ENCODE assay signal across 1 cellular context in the genomic region with DNA sequence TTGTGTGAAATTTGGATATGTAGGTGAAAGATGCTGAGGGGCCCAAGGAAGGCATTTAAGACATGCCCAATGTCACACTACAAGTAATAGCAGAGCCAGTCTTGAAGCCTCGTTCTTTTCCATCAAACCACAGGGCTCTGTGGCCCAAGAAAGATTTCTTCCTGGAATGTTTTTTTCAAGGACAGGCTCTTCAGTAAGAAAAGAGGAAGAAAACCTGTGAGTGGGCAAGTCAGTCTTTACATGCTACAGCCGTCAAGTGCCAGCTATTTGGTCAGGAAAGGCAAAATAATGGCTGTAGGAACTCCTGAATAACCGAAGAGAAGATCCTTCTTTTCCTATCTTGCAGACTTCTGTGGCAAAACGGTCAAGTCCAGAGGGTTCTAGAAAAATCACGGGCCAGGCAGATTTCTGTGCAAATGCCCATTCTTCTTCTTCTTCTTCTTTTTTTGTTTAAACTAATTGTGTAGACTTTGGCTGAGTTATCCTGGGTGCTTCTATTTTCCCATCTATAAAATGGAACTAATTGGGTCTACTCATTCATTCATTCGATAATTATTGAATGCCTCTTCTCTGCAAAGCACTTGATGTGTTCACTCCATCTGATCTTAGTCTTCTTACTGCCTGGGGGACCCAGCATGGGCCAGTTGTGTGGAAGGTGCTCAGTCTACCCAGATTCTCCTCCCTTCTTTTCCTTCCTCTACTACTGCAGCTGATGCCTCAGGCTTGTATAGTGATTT.
TF ChIP-seq lines count a peak whose summit lies in the region.

No MANE protein-coding gene starts in this region.

TF ChIP-seq in SK-N-SH, 30 proteins besides CTCF, POLR2A, EP300 and RAD21 (continued from another document):
- TF ChIP-seq, protein P1, sequence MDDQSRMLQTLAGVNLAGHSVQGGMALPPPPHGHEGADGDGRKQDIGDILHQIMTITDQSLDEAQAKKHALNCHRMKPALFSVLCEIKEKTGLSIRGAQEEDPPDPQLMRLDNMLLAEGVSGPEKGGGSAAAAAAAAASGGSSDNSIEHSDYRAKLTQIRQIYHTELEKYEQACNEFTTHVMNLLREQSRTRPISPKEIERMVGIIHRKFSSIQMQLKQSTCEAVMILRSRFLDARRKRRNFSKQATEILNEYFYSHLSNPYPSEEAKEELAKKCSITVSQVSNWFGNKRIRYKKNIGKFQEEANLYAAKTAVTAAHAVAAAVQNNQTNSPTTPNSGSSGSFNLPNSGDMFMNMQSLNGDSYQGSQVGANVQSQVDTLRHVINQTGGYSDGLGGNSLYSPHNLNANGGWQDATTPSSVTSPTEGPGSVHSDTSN (IDR thresholded peaks at IDR 0.05): no peak
- TF ChIP-seq, protein P2, sequence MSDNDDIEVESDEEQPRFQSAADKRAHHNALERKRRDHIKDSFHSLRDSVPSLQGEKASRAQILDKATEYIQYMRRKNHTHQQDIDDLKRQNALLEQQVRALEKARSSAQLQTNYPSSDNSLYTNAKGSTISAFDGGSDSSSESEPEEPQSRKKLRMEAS (IDR thresholded peaks at IDR 0.05; ENCODE audit: low read depth): no peak
- TF ChIP-seq, protein P3, sequence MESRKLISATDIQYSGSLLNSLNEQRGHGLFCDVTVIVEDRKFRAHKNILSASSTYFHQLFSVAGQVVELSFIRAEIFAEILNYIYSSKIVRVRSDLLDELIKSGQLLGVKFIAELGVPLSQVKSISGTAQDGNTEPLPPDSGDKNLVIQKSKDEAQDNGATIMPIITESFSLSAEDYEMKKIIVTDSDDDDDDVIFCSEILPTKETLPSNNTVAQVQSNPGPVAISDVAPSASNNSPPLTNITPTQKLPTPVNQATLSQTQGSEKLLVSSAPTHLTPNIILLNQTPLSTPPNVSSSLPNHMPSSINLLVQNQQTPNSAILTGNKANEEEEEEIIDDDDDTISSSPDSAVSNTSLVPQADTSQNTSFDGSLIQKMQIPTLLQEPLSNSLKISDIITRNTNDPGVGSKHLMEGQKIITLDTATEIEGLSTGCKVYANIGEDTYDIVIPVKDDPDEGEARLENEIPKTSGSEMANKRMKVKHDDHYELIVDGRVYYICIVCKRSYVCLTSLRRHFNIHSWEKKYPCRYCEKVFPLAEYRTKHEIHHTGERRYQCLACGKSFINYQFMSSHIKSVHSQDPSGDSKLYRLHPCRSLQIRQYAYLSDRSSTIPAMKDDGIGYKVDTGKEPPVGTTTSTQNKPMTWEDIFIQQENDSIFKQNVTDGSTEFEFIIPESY (IDR thresholded peaks at IDR 0.05; ENCODE audit: borderline replicate concordance, low read depth): no peak
- TF ChIP-seq GABPA (IDR thresholded peaks at IDR 0.05; ENCODE audit: low read depth): no peak
- TF ChIP-seq, protein P4, sequence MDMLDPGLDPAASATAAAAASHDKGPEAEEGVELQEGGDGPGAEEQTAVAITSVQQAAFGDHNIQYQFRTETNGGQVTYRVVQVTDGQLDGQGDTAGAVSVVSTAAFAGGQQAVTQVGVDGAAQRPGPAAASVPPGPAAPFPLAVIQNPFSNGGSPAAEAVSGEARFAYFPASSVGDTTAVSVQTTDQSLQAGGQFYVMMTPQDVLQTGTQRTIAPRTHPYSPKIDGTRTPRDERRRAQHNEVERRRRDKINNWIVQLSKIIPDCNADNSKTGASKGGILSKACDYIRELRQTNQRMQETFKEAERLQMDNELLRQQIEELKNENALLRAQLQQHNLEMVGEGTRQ (IDR thresholded peaks at IDR 0.05; ENCODE audit: borderline replicate concordance, low read depth, low read length): no peak
TF ChIP-seq in SK-N-SH: peak in this region for 0.
